10 cellular contexts compared by ENCODE assay signal in genomic region chr5:26329562-26330189, GRCh38.
DNase-seq lines count a peak whose midpoint lies in the region; ATAC-seq and TF ChIP-seq lines count a peak whose summit lies in the region.
"Had no signal": no experiment of that assay in that cellular context is flagged by ENCODE, and none has a peak within 500 bp of the region (broad histone marks: within the 10 kb centered on the region; RNA-seq: fewer than 3 reads in every experiment).

No MANE protein-coding gene starts in this region.

- no peak for ATAC-seq in HG03175 (IDR thresholded peaks at IDR 0.05; ENCODE audit: unreplicated experiment)

- no peak overlapping the region for H3K27ac ChIP-seq in ovary

- TF ChIP-seq EP300 in ovary (IDR thresholded peaks at IDR 0.05) = no peak

- H3K27me3 ChIP-seq in ovary = no peaks in the 10 kb centered on the region

- no peaks in the 10 kb centered on the region for H3K27me3 Mint-ChIP-seq in chondrocyte (ENCODE audit: low read depth)
- H3K27me3 Mint-ChIP-seq: CD4-positive, alpha-beta T cell had no signal

- no peaks in the 10 kb centered on the region for H3K4me1 Mint-ChIP-seq in chondrocyte (ENCODE audit: low read depth)

- no peaks in the 10 kb centered on the region for H3K36me3 ChIP-seq in ovary

- intact Hi-C loops in ovary (cut with DNase I) = no loop called here

- H3K9me3 ChIP-seq in ovary = no peaks in the 10 kb centered on the region

- TF ChIP-seq CTCF in chondrocyte (IDR thresholded peaks at IDR 0.05) (peak; percentile 74), ovary (IDR thresholded peaks at IDR 0.05) (no peak)

- no peak overlapping the region for H3K27ac Mint-ChIP-seq in chondrocyte (ENCODE audit: unreplicated experiment)
- H3K27ac Mint-ChIP-seq: CD4-positive, alpha-beta T cell had no signal

- H3K4me1 ChIP-seq in ovary (ENCODE audit: insufficient read depth) = no peaks in the 10 kb centered on the region

- DNase-seq in NCI-H82 (lab: John Stamatoyannopoulos, UW) (peak; percentile 20), NCI-H82 treated with DMSO at 0.1 percent for 48 hours (lab: John Stamatoyannopoulos, UW; ENCODE audit: unreplicated experiment) (no peak), NCI-H446 treated with DMSO at 0.1 percent for 48 hours (lab: John Stamatoyannopoulos, UW) (peak; percentile 36), chondrocyte (ENCODE audit: low spot score) (no peak), putamen (ENCODE audit: low spot score) (peak; percentile 7), amniotic stem cell (lab: John Stamatoyannopoulos, UW) (no peak), ovary (no peak)
- DNase-seq: CD4-positive, alpha-beta T cell; substantia nigra had no signal

- TF ChIP-seq POLR2A in ovary (IDR thresholded peaks at IDR 0.05) = no peak

- no peak overlapping the region for H3K4me3 Mint-ChIP-seq in chondrocyte (ENCODE audit: unreplicated experiment)
- H3K4me3 Mint-ChIP-seq: CD4-positive, alpha-beta T cell had no signal

- no peaks in the 10 kb centered on the region for H3K36me3 Mint-ChIP-seq in chondrocyte (ENCODE audit: low read depth)

- no peaks in the 10 kb centered on the region for H3K9me3 Mint-ChIP-seq in chondrocyte (ENCODE audit: low read depth)

- no peak overlapping the region for H3K4me3 ChIP-seq in ovary

- WGBS in ovary, 3 donors = 14 to 19% (median 19%) methylated on average over 4 of the region's 4 CpGs

Comparison
In these comparisons a context has a peak if more than half of its experiments do, and no peak if none do; other contexts are left out.
1. DNase-seq: peak in NCI-H82 (single experiment), NCI-H446 treated with DMSO at 0.1 percent for 48 hours (single experiment) and putamen (single experiment); none in NCI-H82 treated with DMSO at 0.1 percent for 48 hours (single experiment), chondrocyte (single experiment), amniotic stem cell (single experiment) and ovary (0 of 5).